11 cellular contexts compared by ENCODE assay signal in genomic region chr9:114177423-114178064, GRCh38. TPM values are rescaled to one million over a fixed set of nuclear protein-coding genes. Genes with fewer than 3 reads are reported as not detected.
A peak's percentile ranks its signal among the peaks of the same experiment; 100 is the strongest.
DNase-seq lines count a peak whose midpoint lies in the region; ATAC-seq, FAIRE-seq and TF ChIP-seq lines count a peak whose summit lies in the region.
"Had no signal": no experiment of that assay in that cellular context is flagged by ENCODE, and none has a peak within 500 bp of the region (broad histone marks: within the 10 kb centered on the region; RNA-seq: fewer than 3 reads in every experiment).

No MANE protein-coding gene starts in this region.

- intact Hi-C loops in ascending aorta (cut with DNase I): loop anchor here (2.0 to 10.0 kb wide), 4 partner anchors 19 to 207 kb away; partner anchors contain the start of gene AKNA

- H3K36me3 ChIP-seq in ascending aorta: no peaks in the 10 kb centered on the region
- H3K36me3 ChIP-seq: stomach had no signal

- H3K9me3 ChIP-seq in ascending aorta: no peaks in the 10 kb centered on the region
- H3K9me3 ChIP-seq: stomach had no signal

- FAIRE-seq in HTR-8/SVneo (lab: Jason Lieb, UNC): no peak

- no peak overlapping the region for H3K4me3 ChIP-seq in ascending aorta
- H3K4me3 ChIP-seq: stomach had no signal

- DNase-seq in 8988T (peak; percentile 59), HTR-8/SVneo (ENCODE audit: insufficient read length, low spot score) (peak; percentile 60), ascending aorta (ENCODE audit: low spot score in 2 of 2) (no peak), kidney tubule cell (ENCODE audit: low spot score) (peak; percentile 58), dedifferentiated amniotic fluid mesenchymal stem cell (ENCODE audit: extremely low spot score) (no peak), DMS153 treated with DMSO at 0.1 percent for 48 hours (lab: John Stamatoyannopoulos, UW; ENCODE audit: unreplicated experiment) (no peak)
- DNase-seq in stimulated activated naive CD8-positive, alpha-beta T cell treated with anti-CD3 and anti-CD28 coated beads, Interleukin-15, Interleukin-2, amounts not matched to agents 100 U/mL and 50 U/mL, for 24 hours: no peak
- DNase-seq: activated CD4-positive, alpha-beta T cell treated with anti-CD3 and anti-CD28 coated beads, Interleukin-2, amount 50 U/mL, for 1 hour; NCI-H1105; stomach had no signal

- ATAC-seq in stimulated activated naive CD8-positive, alpha-beta T cell treated with anti-CD3 and anti-CD28 coated beads, Interleukin-15, Interleukin-2, amounts not matched to agents 100 U/mL and 50 U/mL, for 24 hours: no peak
- no peak for ATAC-seq in GM19328 (IDR thresholded peaks at IDR 0.05; ENCODE audit: unreplicated experiment)

- no peaks in the 10 kb centered on the region for H3K27me3 ChIP-seq in ascending aorta
- H3K27me3 ChIP-seq: stomach had no signal

- peaks cover 21 to 80% of the 10 kb centered on the region in 2 donors for H3K4me1 ChIP-seq in ascending aorta

- peak overlapping the region; percentile 77 to 91 for H3K27ac ChIP-seq in ascending aorta

- TF ChIP-seq CTCF in ascending aorta (IDR thresholded peaks at IDR 0.05): no peak

RNA-seq across cellular contexts. Expression of gene COL27A1, which starts 22.2 kb away (rescaled TPM):
- 9.3 TPM for total RNA-seq in ascending aorta

Comparison
In these comparisons a context has a peak if more than half of its experiments do, and no peak if none do; other contexts are left out.
1. DNase-seq: peak in 8988T (single experiment), HTR-8/SVneo (single experiment) and kidney tubule cell (single experiment); none in ascending aorta (0 of 2), dedifferentiated amniotic fluid mesenchymal stem cell (single experiment), stimulated activated naive CD8-positive, alpha-beta T cell treated with anti-CD3 and anti-CD28 coated beads, Interleukin-15, Interleukin-2, amounts not matched to agents 100 U/mL and 50 U/mL, for 24 hours (single experiment) and DMS153 treated with DMSO at 0.1 percent for 48 hours (single experiment).